Comparison of ENCODE assay signal across 1 cellular context in the genomic region with DNA sequence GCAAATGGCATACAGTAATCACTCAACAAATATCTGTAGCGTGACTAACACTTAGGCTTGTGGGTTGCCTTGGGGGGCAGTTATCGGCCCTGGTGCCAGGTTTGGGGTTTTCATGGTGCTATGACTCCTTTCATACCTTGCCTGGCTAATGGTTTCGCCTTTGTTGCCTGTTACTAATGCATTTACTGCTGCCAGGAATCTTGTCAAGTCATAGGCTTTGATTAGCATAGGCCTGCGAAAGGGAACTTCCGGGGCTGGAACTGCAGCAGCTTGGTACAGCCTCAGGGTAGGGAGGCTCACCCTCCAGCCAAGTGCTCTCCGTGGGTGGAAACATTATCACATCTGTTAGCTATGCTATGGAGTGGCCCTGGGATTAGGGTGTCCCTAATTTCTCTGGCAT.
TF ChIP-seq lines count a peak whose summit lies in the region.

No MANE protein-coding gene starts in this region.

TF ChIP-seq in SK-N-SH, 30 proteins besides CTCF, POLR2A, EP300 and RAD21 (continued from another document):
- TF ChIP-seq SMC3 (IDR thresholded peaks at IDR 0.05; ENCODE audit: low read depth, low read length), result no peak
- no peak for TF ChIP-seq TCF12 (IDR thresholded peaks at IDR 0.05)
- TF ChIP-seq YY1 (IDR thresholded peaks at IDR 0.05; ENCODE audit: low read depth), result no peak
- no peak for TF ChIP-seq RFX5 (IDR thresholded peaks at IDR 0.05; ENCODE audit: low read length)
- no peak for TF ChIP-seq GABPA (IDR thresholded peaks at IDR 0.05; ENCODE audit: low read depth)
- TF ChIP-seq TAF1 (IDR thresholded peaks at IDR 0.05; ENCODE audit: borderline replicate concordance, low read depth, low read length), result no peak
- no peak for TF ChIP-seq ELF1 (IDR thresholded peaks at IDR 0.05)
- no peak for TF ChIP-seq NFIC (IDR thresholded peaks at IDR 0.05; ENCODE audit: borderline replicate concordance)
- TF ChIP-seq SIN3A (IDR thresholded peaks at IDR 0.05; ENCODE audit: borderline replicate concordance, low read depth, low read length), result no peak
- no peak for TF ChIP-seq TEAD4 (IDR thresholded peaks at IDR 0.05; ENCODE audit: borderline replicate concordance, insufficient read depth)
- TF ChIP-seq POLR2AphosphoS5 (IDR thresholded peaks at IDR 0.05; ENCODE audit: low read depth, low read length), result no peak
- TF ChIP-seq USF1 (IDR thresholded peaks at IDR 0.05; ENCODE audit: borderline replicate concordance, low read depth), result no peak
